ENCODE assay signal across 8 cellular contexts in the genomic region with DNA sequence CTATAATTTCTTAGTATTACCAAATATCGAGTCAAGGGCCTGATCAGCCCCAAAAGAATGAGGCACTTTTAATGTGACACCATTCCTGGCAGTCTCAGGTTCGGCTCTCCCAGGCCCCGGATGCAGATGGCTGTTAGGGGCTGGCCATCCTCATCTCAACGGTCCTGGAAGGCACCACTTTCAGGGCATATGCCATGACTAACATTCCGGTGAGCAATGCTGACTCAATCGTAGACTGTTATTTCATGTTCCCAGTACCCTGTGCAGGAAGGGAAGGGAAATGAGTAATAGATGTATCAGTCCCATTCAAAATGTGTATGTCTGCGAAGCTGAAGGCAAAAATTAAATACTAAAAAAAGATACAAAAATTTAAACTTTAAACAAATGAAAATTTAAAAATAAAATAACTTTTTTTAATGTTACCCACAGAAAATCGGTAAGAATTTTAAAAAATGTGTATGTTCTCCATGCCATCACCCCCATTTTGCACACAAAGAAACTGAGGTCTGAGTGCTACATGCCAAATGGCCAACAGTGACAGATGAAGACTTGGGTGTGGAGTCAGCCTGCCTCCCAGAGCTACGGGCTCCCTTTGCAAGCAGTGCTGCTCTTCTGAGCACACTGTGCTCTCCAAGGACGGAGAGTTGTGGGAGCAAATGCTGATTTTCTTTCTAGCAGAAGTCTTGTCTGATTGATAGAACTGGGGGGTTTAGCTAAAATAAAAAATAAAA.
A peak's percentile ranks its signal among the peaks of the same experiment; 100 is the strongest.
DNase-seq lines count a peak whose midpoint lies in the region; ATAC-seq and TF ChIP-seq lines count a peak whose summit lies in the region.

No MANE protein-coding gene starts in this region.

- H3K4me3 ChIP-seq in adrenal gland (peak overlapping the region in 1 of 4 donors; percentile 19), transverse colon (no peak overlapping the region)

- H3K4me1 ChIP-seq in adrenal gland (replicated peaks in 1 of 2) (peaks cover 7% of the 10 kb centered on the region in 2 donors), transverse colon (no peaks in the 10 kb centered on the region)

- H3K27me3 ChIP-seq in adrenal gland (no peaks in the 10 kb centered on the region), transverse colon (no peaks in the 10 kb centered on the region)

- no peak for TF ChIP-seq CTCF in adrenal gland (IDR thresholded peaks at IDR 0.05)
- TF ChIP-seq CTCF in transverse colon (IDR thresholded peaks at IDR 0.05) = no peak

- H3K27ac ChIP-seq in adrenal gland (peak overlapping the region; percentile 68 to 86 (median 80)), transverse colon (no peak overlapping the region)

- no peaks in the 10 kb centered on the region for H3K36me3 ChIP-seq in adrenal gland (replicated peaks in 1 of 2)
- H3K36me3 ChIP-seq in transverse colon = no peaks in the 10 kb centered on the region

- H3K9me3 ChIP-seq in adrenal gland (replicated peaks in 1 of 3) (no peaks in the 10 kb centered on the region), transverse colon (no peaks in the 10 kb centered on the region)

- DNase-seq in LoVo (ENCODE audit: low spot score) (peak; percentile 54), adrenal gland (peak; percentile 51 to 81 (median 69)), nucleus accumbens (lab: John Stamatoyannopoulos, UW) (peak in 30 of 56 donors; percentile 3 to 66 (median 33)), transverse colon (no peak)
- no peak for DNase-seq in NK-92 treated with Interleukin-12 subunit alpha and Interleukin-12 subunit beta, amount 100 ng/mL, for 24 hours (lab: John Stamatoyannopoulos, UW)

- WGBS in adrenal gland, 4 donors = 43 to 56% (median 47%) methylated on average over 10 of the region's 10 CpGs
- 59 to 65% methylated on average over 6 to 10 of the region's 10 CpGs for WGBS in transverse colon (ENCODE audit: low coverage in 1 of 2), 2 donors

- in situ Hi-C loops in transverse colon (cut with MboI; ENCODE audit: low pct_ligation_motif_present in 1 of 4, low pct_unique_long_range_greater_than_20kb in 1 of 4, low sequenced_read_pairs in 3 of 4) = loop anchor here (5.0 to 10.0 kb wide), 3 partner anchors 212 to 219 kb away; no protein-coding TSS in a partner anchor

- no peak for TF ChIP-seq EP300 in transverse colon (IDR thresholded peaks at IDR 0.05; ENCODE audit: low read depth)

- peak; percentile 49 for ATAC-seq in GM18517 (IDR thresholded peaks at IDR 0.05; ENCODE audit: unreplicated experiment)
- no peak for ATAC-seq in HG02571 (IDR thresholded peaks at IDR 0.05; ENCODE audit: unreplicated experiment)
- no peak for ATAC-seq in GM19463 (IDR thresholded peaks at IDR 0.05; ENCODE audit: unreplicated experiment)

- TF ChIP-seq POLR2A in adrenal gland (IDR thresholded peaks at IDR 0.05) (no peak), transverse colon (IDR thresholded peaks at IDR 0.05) (no peak)

- intact Hi-C loops in adrenal gland (cut with DNase I) = no loop called here
- intact Hi-C loops in transverse colon (cut with DNase I; ENCODE audit: low total_unique reads) = no loop called here

Comparison
In these comparisons a context has a peak if more than half of its experiments do, and no peak if none do; other contexts are left out.
1. DNase-seq: peak in LoVo (single experiment), adrenal gland (7 of 7) and nucleus accumbens (30 of 56); none in transverse colon (single experiment) and NK-92 treated with Interleukin-12 subunit alpha and Interleukin-12 subunit beta, amount 100 ng/mL, for 24 hours (single experiment).
2. H3K27ac ChIP-seq: peak in adrenal gland (5 of 5); none in transverse colon (0 of 4).